Comparison of ENCODE assay signal across 8 cellular contexts in genomic region chr3:126984391-126985142, GRCh38. TPM values are rescaled to one million over a fixed set of nuclear protein-coding genes. Genes with fewer than 3 reads are reported as not detected.
DNase-seq lines count a peak whose midpoint lies in the region; ATAC-seq and TF ChIP-seq lines count a peak whose summit lies in the region.

No MANE protein-coding gene starts in this region.

- DNase-seq in AG10803 (ENCODE audit: low read depth) (no peak), coronary artery (ENCODE audit: low spot score) (no peak), DMS153 treated with DMSO at 0.1 percent for 48 hours (lab: John Stamatoyannopoulos, UW; ENCODE audit: unreplicated experiment) (no peak)
- DNase-seq in naive thymus-derived CD8-positive, alpha-beta T cell, result no peak

- peaks cover 9 to 14% (median 12%) of the 10 kb centered on the region in 4 donors for H3K4me1 Mint-ChIP-seq in naive thymus-derived CD8-positive, alpha-beta T cell

- H3K79me2 ChIP-seq in KMS-11 (ENCODE audit: insufficient read depth, low read depth), result peaks cover 46% of the 10 kb centered on the region; the same call in 1 of the 2 replicates

- ATAC-seq in naive thymus-derived CD8-positive, alpha-beta T cell, result no peak
- ATAC-seq in HG03139 (IDR thresholded peaks at IDR 0.05; ENCODE audit: unreplicated experiment) (no peak), GM19351 (IDR thresholded peaks at IDR 0.05; ENCODE audit: unreplicated experiment) (no peak), GM18498 (IDR thresholded peaks at IDR 0.05; ENCODE audit: unreplicated experiment) (no peak)

- H3K9me3 Mint-ChIP-seq in naive thymus-derived CD8-positive, alpha-beta T cell, result no peaks in the 10 kb centered on the region

- POLR2A ChIA-PET in naive thymus-derived CD8-positive, alpha-beta T cell (lab: Charles Lee), result no interaction called here

- H3K4me1 ChIP-seq in KMS-11 (ENCODE audit: low read depth, poor library complexity, severe bottlenecking), result peaks cover 7% of the 10 kb centered on the region

- H3K27me3 Mint-ChIP-seq in naive thymus-derived CD8-positive, alpha-beta T cell, result peaks cover 4 to 8% (median 5%) of the 10 kb centered on the region in 5 donors

- H4K20me1 ChIP-seq in KMS-11 (ENCODE audit: insufficient read depth), result no peaks in the 10 kb centered on the region

- no peak overlapping the region for H3K27ac ChIP-seq in KMS-11
- peak overlapping the region in 1 of 2 donors; percentile 94 for H3K27ac ChIP-seq in coronary artery

- peak overlapping the region in 1 of 10 donors; percentile 43 for H3K27ac Mint-ChIP-seq in naive thymus-derived CD8-positive, alpha-beta T cell

- H2AFZ ChIP-seq in KMS-11 (ENCODE audit: low read depth), result no peak overlapping the region

- no peak for TF ChIP-seq CTCF in AG10803 (conservative IDR thresholded peaks at IDR 0.05; ENCODE audit: low read length)
- no peak for TF ChIP-seq CTCF in KMS-11 (conservative IDR thresholded peaks at IDR 0.05; ENCODE audit: low read depth, low read length)
- TF ChIP-seq CTCF in coronary artery (IDR thresholded peaks at IDR 0.05), result no peak

- peak overlapping the region; percentile 71 for H3K4me2 ChIP-seq in KMS-11

- peak overlapping the region; percentile 20 to 72 (median 59) for H3K4me3 Mint-ChIP-seq in naive thymus-derived CD8-positive, alpha-beta T cell

- H3K4me3 ChIP-seq in AG10803 (ENCODE audit: low read length), result peak overlapping the region; percentile 72
- peak overlapping the region; percentile 40 for H3K4me3 ChIP-seq in KMS-11 (IDR thresholded peaks at IDR 0.05; ENCODE audit: insufficient read depth, low read depth, low read length)
- peak overlapping the region; percentile 90 for H3K4me3 ChIP-seq in coronary artery

- peaks cover 0 to 2% (median 2%) of the 10 kb centered on the region in 3 donors for H3K36me3 Mint-ChIP-seq in naive thymus-derived CD8-positive, alpha-beta T cell

- no peaks in the 10 kb centered on the region for H3K36me3 ChIP-seq in KMS-11 (ENCODE audit: insufficient read depth)

- no peak overlapping the region; the same call in 1 of the 2 replicates for H3K9ac ChIP-seq in KMS-11

- H3K27me3 ChIP-seq in KMS-11 (ENCODE audit: insufficient read depth, low read depth), result no peaks in the 10 kb centered on the region

RNA-seq across cellular contexts. Expression of gene PLXNA1, which starts 1.7 kb away (rescaled TPM):
- 10 to 100 TPM; 13.9 to 15.8 TPM for total RNA-seq in naive thymus-derived CD8-positive, alpha-beta T cell
- under 1 TPM; 0.20 to 0.59 (median 0.24) TPM for polyA plus RNA-seq in naive thymus-derived CD8-positive, alpha-beta T cell

Comparison
In these comparisons a context has a peak if more than half of its experiments do, and no peak if none do; other contexts are left out.
1. H3K4me3 ChIP-seq: peak in every context shown above with its lines; median percentile 90 in coronary artery; 72 in AG10803; 40 in KMS-11.